ENCODE assay signal across 8 cellular contexts in genomic region chr6:26304213-26305096, GRCh38.
A peak's percentile ranks its signal among the peaks of the same experiment; 100 is the strongest.
DNase-seq lines count a peak whose midpoint lies in the region; ATAC-seq and TF ChIP-seq lines count a peak whose summit lies in the region.

No MANE protein-coding gene starts in this region.

- no peaks in the 10 kb centered on the region for H3K27me3 Mint-ChIP-seq in activated naive CD4-positive, alpha-beta T cell treated with anti-CD3 and anti-CD28 coated beads for 36 hours (ENCODE audit: low read depth)

- TF ChIP-seq CTCF in cardiac muscle cell (IDR thresholded peaks at IDR 0.05; ENCODE audit: low read depth, low read length) = no peak

- no peaks in the 10 kb centered on the region for H3K36me3 ChIP-seq in cardiac muscle cell

- no peaks in the 10 kb centered on the region for H3K4me1 ChIP-seq in cardiac muscle cell (ENCODE audit: low read depth)

- no peaks in the 10 kb centered on the region for H3K27me3 ChIP-seq in cardiac muscle cell

- H3K4me3 ChIP-seq in cardiac muscle cell = peak overlapping the region; percentile 19

- CTCF ChIA-PET in activated naive CD4-positive, alpha-beta T cell treated with anti-CD3 and anti-CD28 coated beads for 36 hours (lab: Charles Lee) = no interaction called here

- no peaks in the 10 kb centered on the region for H3K9me3 Mint-ChIP-seq in activated naive CD4-positive, alpha-beta T cell treated with anti-CD3 and anti-CD28 coated beads for 36 hours

- ATAC-seq in activated CD4-positive, CD25-positive, alpha-beta regulatory T cell treated with anti-CD3 and anti-CD28 coated beads, Interleukin-2, amount 50 U/mL, for 24 hours = peak; percentile 31 to 47

- no peaks in the 10 kb centered on the region for H3K9me3 ChIP-seq in cardiac muscle cell (ENCODE audit: low read depth)

- H3K4me3 Mint-ChIP-seq in activated naive CD4-positive, alpha-beta T cell treated with anti-CD3 and anti-CD28 coated beads for 36 hours = peak overlapping the region; percentile 85

- peaks cover 44% of the 10 kb centered on the region for H3K4me1 Mint-ChIP-seq in activated naive CD4-positive, alpha-beta T cell treated with anti-CD3 and anti-CD28 coated beads for 36 hours (ENCODE audit: low read depth)

- H3K27ac Mint-ChIP-seq in activated naive CD4-positive, alpha-beta T cell treated with anti-CD3 and anti-CD28 coated beads for 36 hours = peak overlapping the region; percentile 88

- intact Hi-C loops in activated naive CD4-positive, alpha-beta T cell treated with anti-CD3 and anti-CD28 coated beads for 36 hours (cut with micrococcal nuclease) = loop anchor here (1.0 kb wide), 1 partner anchor 18 kb away; no protein-coding TSS in a partner anchor

- H3K36me3 Mint-ChIP-seq in activated naive CD4-positive, alpha-beta T cell treated with anti-CD3 and anti-CD28 coated beads for 36 hours (ENCODE audit: low read depth) = peaks cover 1% of the 10 kb centered on the region

- H3K27ac ChIP-seq in cardiac muscle cell = no peak overlapping the region

- DNase-seq in activated CD4-positive, CD25-positive, alpha-beta regulatory T cell treated with anti-CD3 and anti-CD28 coated beads, Interleukin-2, amount 50 U/mL, for 72 hours = no peak
- peak; percentile 76 for DNase-seq in KG1 (lab: John Stamatoyannopoulos, UW)
- peak; percentile 33 for DNase-seq in activated naive CD4-positive, alpha-beta T cell treated with anti-CD3 and anti-CD28 coated beads for 36 hours
- peak in 1 of 2 donors; percentile 89 for DNase-seq in cardiac muscle cell (ENCODE audit: low read depth in 1 of 2, low spot score in 1 of 2)
- DNase-seq in putamen (ENCODE audit: low spot score) = peak; percentile 47
- no peak for DNase-seq in AG08396 (ENCODE audit: low spot score)
- DNase-seq in NCI-H1930 (lab: John Stamatoyannopoulos, UW) = no peak

Comparison
In these comparisons a context has a peak if more than half of its experiments do, and no peak if none do; other contexts are left out.
1. DNase-seq: peak in KG1 (single experiment), activated naive CD4-positive, alpha-beta T cell treated with anti-CD3 and anti-CD28 coated beads for 36 hours (single experiment) and putamen (single experiment); none in activated CD4-positive, CD25-positive, alpha-beta regulatory T cell treated with anti-CD3 and anti-CD28 coated beads, Interleukin-2, amount 50 U/mL, for 72 hours (single experiment), AG08396 (single experiment) and NCI-H1930 (0 of 2).